Comparison of ENCODE assay signal across 2 cellular contexts in genomic region chr14:89387922-89388685, GRCh38.
TF ChIP-seq lines count a peak whose summit lies in the region.

No MANE protein-coding gene starts in this region.

TF ChIP-seq in GM23338, 12 proteins besides CTCF, POLR2A, EP300 and RAD21:
- TF ChIP-seq ZNF114 (CRISPR knock-in tag; IDR thresholded peaks at IDR 0.05) (no peak), POLR2AphosphoS5 (IDR thresholded peaks at IDR 0.05; ENCODE audit: low read depth) (no peak), STAT1 (IDR thresholded peaks at IDR 0.05; ENCODE audit: unreplicated experiment) (no peak), REST (IDR thresholded peaks at IDR 0.05; ENCODE audit: unreplicated experiment) (no peak), CREB1 (CRISPR knock-in tag; IDR thresholded peaks at IDR 0.05; ENCODE audit: low read depth) (no peak), NANOG (IDR thresholded peaks at IDR 0.05; ENCODE audit: borderline replicate concordance) (no peak), ZNF462 (CRISPR knock-in tag; IDR thresholded peaks at IDR 0.05) (no peak), ZNF331 (CRISPR knock-in tag; IDR thresholded peaks at IDR 0.05; ENCODE audit: low read depth) (no peak), JUNB (IDR thresholded peaks at IDR 0.05; ENCODE audit: unreplicated experiment) (no peak), ETS1 (IDR thresholded peaks at IDR 0.05) (no peak), EZH2 (IDR thresholded peaks at IDR 0.05; ENCODE audit: low read depth, unreplicated experiment) (no peak), EZH2phosphoT487 (IDR thresholded peaks at IDR 0.05; ENCODE audit: unreplicated experiment) (no peak)

TF ChIP-seq in H1, 55 proteins besides CTCF, POLR2A, EP300 and RAD21:
- no peak for TF ChIP-seq CHD7 (IDR thresholded peaks at IDR 0.05; ENCODE audit: insufficient replicate concordance, low read length)
- TF ChIP-seq TBP (IDR thresholded peaks at IDR 0.05; ENCODE audit: low read depth, low read length): no peak
- no peak for TF ChIP-seq PHF8 (conservative IDR thresholded peaks at IDR 0.05; ENCODE audit: low read depth, low read length)
- TF ChIP-seq MAX (IDR thresholded peaks at IDR 0.05): no peak
- TF ChIP-seq CHD1 (IDR thresholded peaks at IDR 0.05; ENCODE audit: low read depth, low read length): no peak
- no peak for TF ChIP-seq BRCA1 (IDR thresholded peaks at IDR 0.05; ENCODE audit: low read depth, low read length)
- TF ChIP-seq ZNF274 (IDR thresholded peaks at IDR 0.05; ENCODE audit: borderline replicate concordance, extremely low read depth, low read length): no peak
- TF ChIP-seq ASH2L (IDR thresholded peaks at IDR 0.05; ENCODE audit: low read length): no peak
- TF ChIP-seq EGR1 (IDR thresholded peaks at IDR 0.05; ENCODE audit: borderline replicate concordance, low read depth, low read length): no peak
- no peak for TF ChIP-seq SIRT6 (IDR thresholded peaks at IDR 0.05; ENCODE audit: low read length)
- no peak for TF ChIP-seq POLR2AphosphoS5 (IDR thresholded peaks at IDR 0.05; ENCODE audit: low read depth, low read length)
- no peak for TF ChIP-seq ATF3 (IDR thresholded peaks at IDR 0.05; ENCODE audit: insufficient read depth, low read depth, low read length)
- TF ChIP-seq JUND (IDR thresholded peaks at IDR 0.05; ENCODE audit: low read length): no peak
